Comparison of ENCODE assay signal across 8 cellular contexts in the genomic region with DNA sequence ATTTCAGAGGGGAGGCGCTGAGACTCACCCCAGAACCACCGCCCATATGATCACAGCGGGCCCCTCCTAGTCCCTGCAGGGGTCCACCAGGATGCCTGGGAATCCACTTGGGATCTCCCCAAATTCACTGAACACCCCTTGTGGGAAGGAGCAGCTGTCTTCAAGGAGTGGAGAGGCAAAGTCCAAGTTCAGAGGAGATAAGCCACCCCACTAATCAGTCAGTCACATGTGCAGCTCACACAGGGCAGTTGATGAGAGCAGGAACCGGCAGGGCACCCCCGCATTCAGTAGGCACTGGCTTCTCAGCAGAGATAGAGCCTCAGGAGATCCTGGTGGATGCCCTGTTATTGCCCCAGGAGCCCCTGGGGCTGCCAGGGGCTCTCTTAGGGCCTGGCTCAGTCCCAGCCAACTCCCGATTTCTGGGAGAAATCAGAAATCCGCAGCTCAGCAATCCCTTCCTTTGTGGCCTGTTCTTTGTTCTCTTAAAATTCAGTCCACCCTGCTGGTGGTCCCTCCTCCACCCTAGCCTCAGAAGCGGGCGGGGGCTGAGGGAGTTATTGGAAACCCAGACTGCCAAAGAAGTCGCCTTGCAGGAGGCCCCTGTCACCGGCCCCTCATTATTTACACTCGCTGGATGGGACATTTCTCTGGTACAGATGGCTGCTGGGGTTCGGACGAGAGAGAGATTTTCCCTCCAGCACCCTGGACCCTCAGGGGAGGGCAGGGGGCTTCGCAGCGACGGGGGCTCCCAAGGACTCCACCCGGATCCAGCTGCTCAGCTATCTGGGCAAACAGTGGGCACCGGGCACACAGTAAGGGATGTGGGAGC. TPM values are rescaled to one million over a fixed set of nuclear protein-coding genes. Genes with fewer than 3 reads are reported as not detected.
DNase-seq lines count a peak whose midpoint lies in the region; ATAC-seq and TF ChIP-seq lines count a peak whose summit lies in the region.

No MANE protein-coding gene starts in this region.

- peak overlapping the region; percentile 35; the same call in 1 of the 2 replicates for H3K9ac ChIP-seq in SU-DHL-6 (ENCODE audit: low read length)

- no peaks in the 10 kb centered on the region for H3K9me3 ChIP-seq in HAP-1
- H3K9me3 ChIP-seq in SU-DHL-6 (ENCODE audit: insufficient read depth, low read length), result no peaks in the 10 kb centered on the region
- H3K9me3 ChIP-seq in osteoblast (ENCODE audit: low read depth, low read length), result no peaks in the 10 kb centered on the region

- H4K20me1 ChIP-seq in SU-DHL-6 (ENCODE audit: low read depth, low read length), result no peaks in the 10 kb centered on the region
- H4K20me1 ChIP-seq in osteoblast (ENCODE audit: insufficient read depth, low read length), result peaks cover 6% of the 10 kb centered on the region

- peak; percentile 76 for TF ChIP-seq POLR2A in erythroblast (IDR thresholded peaks at IDR 0.05; ENCODE audit: low read length)

- H3K4me1 ChIP-seq in HAP-1 (peaks cover 32% of the 10 kb centered on the region), osteoblast (ENCODE audit: insufficient read depth, low read length) (peaks cover 53% of the 10 kb centered on the region)

- H3K27ac ChIP-seq in SU-DHL-6 (ENCODE audit: low read depth, low read length) (no peak overlapping the region), osteoblast (ENCODE audit: low read depth, low read length) (peak overlapping the region; percentile 84)

- H3K79me2 ChIP-seq in SU-DHL-6 (ENCODE audit: insufficient read depth, low read length) (no peaks in the 10 kb centered on the region), osteoblast (ENCODE audit: insufficient read depth, low read length) (peaks cover 53% of the 10 kb centered on the region)

- in situ Hi-C loops in HAP-1 (cut with MboI; ENCODE audit: low sequenced_read_pairs) (loop anchor here (5.0 kb wide), 1 partner anchor 53 kb away; no protein-coding TSS in a partner anchor), GM13976 (cut with MboI; ENCODE audit: low sequenced_read_pairs, unreplicated experiment) (no loop called here)

- no peaks in the 10 kb centered on the region for H3K9me2 ChIP-seq in SU-DHL-6 (replicated peaks; ENCODE audit: insufficient read depth, low read length)

- TF ChIP-seq CTCF in SU-DHL-6 (IDR thresholded peaks at IDR 0.05; ENCODE audit: insufficient read depth, low read length, poor library complexity, severe bottlenecking), result no peak
- TF ChIP-seq CTCF in osteoblast (IDR thresholded peaks at IDR 0.05; ENCODE audit: extremely low read depth, low read depth, low read length), result no peak
- TF ChIP-seq CTCF in GM13976 (IDR thresholded peaks at IDR 0.05; ENCODE audit: borderline replicate concordance, control extremely low read depth, extremely low read depth, insufficient read depth, missing control alignments), result no peak

- H3F3A ChIP-seq in SU-DHL-6 (ENCODE audit: insufficient read depth), result no peaks in the 10 kb centered on the region

- no peaks in the 10 kb centered on the region for H3K27me3 ChIP-seq in HAP-1 (ENCODE audit: low read depth)
- H3K27me3 ChIP-seq in SU-DHL-6 (ENCODE audit: low read length), result no peaks in the 10 kb centered on the region
- H3K27me3 ChIP-seq in osteoblast (ENCODE audit: insufficient read depth, low read length), result no peaks in the 10 kb centered on the region

- H3K36me3 ChIP-seq in HAP-1 (replicated peaks), result peaks cover 4% of the 10 kb centered on the region; the same call in 1 of the 2 replicates
- no peaks in the 10 kb centered on the region for H3K36me3 ChIP-seq in SU-DHL-6 (ENCODE audit: low read length)
- no peaks in the 10 kb centered on the region for H3K36me3 ChIP-seq in osteoblast (ENCODE audit: insufficient read depth, low read length)

- H2AFZ ChIP-seq in SU-DHL-6 (ENCODE audit: low read depth, low read length, severe bottlenecking), result no peak overlapping the region
- H2AFZ ChIP-seq in osteoblast (ENCODE audit: low read length), result peak overlapping the region; percentile 77

- ATAC-seq in HG02938 (IDR thresholded peaks at IDR 0.05; ENCODE audit: unreplicated experiment), result no peak
- ATAC-seq in HG03097 (IDR thresholded peaks at IDR 0.05; ENCODE audit: low FRiP score, unreplicated experiment), result no peak

- H3K4me3 ChIP-seq in HAP-1, result peak overlapping the region; percentile 94
- no peak overlapping the region for H3K4me3 ChIP-seq in SU-DHL-6 (ENCODE audit: insufficient read depth, low read length, poor library complexity, severe bottlenecking)
- peak overlapping the region; percentile 99 for H3K4me3 ChIP-seq in osteoblast (ENCODE audit: insufficient read depth, low read length)

- H3K4me2 ChIP-seq in SU-DHL-6 (ENCODE audit: low read depth, low read length, poor library complexity, severe bottlenecking), result peak overlapping the region; percentile 61
- peak overlapping the region; percentile 87 for H3K4me2 ChIP-seq in osteoblast (ENCODE audit: insufficient read depth, low read length)

- DNase-seq in HAP-1 (ENCODE audit: low spot score in 2 of 2) (peak; percentile 58 to 76), erythroblast (lab: John Stamatoyannopoulos, UW) (peak; percentile 87 to 92), osteoblast (ENCODE audit: insufficient read length, low spot score, missing footprints) (no peak), GM13976 (ENCODE audit: low spot score) (no peak), cerebellar cortex (ENCODE audit: low spot score) (no peak)

RNA-seq across cellular contexts. Expression of a gene that starts 1.9 kb away (rescaled TPM):
- 13.8 and 16.3 TPM in 2 replicates for total RNA-seq in osteoblast

RNA-seq across cellular contexts. Expression of a gene that starts 48.3 kb away (rescaled TPM):
- not detected in 2 replicates for total RNA-seq in osteoblast

Comparison
In these comparisons a context has a peak if more than half of its experiments do, and no peak if none do; other contexts are left out.
1. DNase-seq: peak in HAP-1 (2 of 2) and erythroblast (2 of 2); none in osteoblast (single experiment), GM13976 (single experiment) and cerebellar cortex (single experiment).